17 cellular contexts compared by ENCODE assay signal in the genomic region with DNA sequence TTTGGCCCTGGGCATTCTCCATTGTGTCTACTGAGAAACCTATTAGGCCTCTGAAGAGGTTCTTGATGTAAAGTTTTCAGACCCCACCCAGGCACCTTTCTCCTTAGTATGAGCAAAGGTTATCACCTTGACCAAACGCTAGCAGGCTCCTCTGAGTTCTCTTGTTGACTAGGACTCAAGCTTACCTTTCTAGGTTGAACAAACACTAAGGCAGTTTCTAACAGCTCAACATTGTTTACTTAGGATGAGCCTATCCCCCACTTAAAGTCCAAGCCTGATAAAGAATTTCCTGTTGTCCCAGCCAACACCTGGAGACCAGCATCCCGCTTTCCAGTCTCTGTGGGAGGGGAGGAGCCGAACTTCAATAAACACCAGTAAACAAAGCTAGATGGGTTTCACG. TPM values are rescaled to one million over a fixed set of nuclear protein-coding genes. Genes with fewer than 3 reads are reported as not detected.
DNase-seq lines count a peak whose midpoint lies in the region; TF ChIP-seq lines count a peak whose summit lies in the region.
"Had no signal": no experiment of that assay in that cellular context is flagged by ENCODE, and none has a peak within 500 bp of the region (broad histone marks: within the 10 kb centered on the region; RNA-seq: fewer than 3 reads in every experiment).

No MANE protein-coding gene starts in this region.

- H3K27ac ChIP-seq in Karpas-422 (ENCODE audit: low read length) (no peak overlapping the region), hepatocyte (peak overlapping the region; percentile 53)
- H3K27ac ChIP-seq: neutrophil, stomach, WERI-Rb-1 had no signal

- CTCF ChIA-PET in Calu3 (lab: Charles Lee), result interaction anchor here (0.6 to 1.3 kb wide), 2 partner anchors 84 to 556 kb away, joined by 4 to 5 read pairs; no protein-coding TSS in a partner anchor

- WGBS in hepatocyte (ENCODE audit: low lambda C conversion rate, missing lambda C conversion rate), result 52% methylated on average over 4 of the region's 4 CpGs

- intact Hi-C loops in Calu3 (cut with micrococcal nuclease; ENCODE audit: unreplicated experiment), result no loop called here

- peak overlapping the region; percentile 55 for H3K4me3 ChIP-seq in Karpas-422 (ENCODE audit: low read length)
- no peak overlapping the region for H3K4me3 ChIP-seq in hepatocyte
- H3K4me3 ChIP-seq: stomach had no signal

- no peaks in the 10 kb centered on the region for H3K27me3 Mint-ChIP-seq in Calu3 (ENCODE audit: unreplicated experiment)

- no peak overlapping the region for H3K4me3 Mint-ChIP-seq in Calu3 (ENCODE audit: low read depth, unreplicated experiment)
- H3K4me3 Mint-ChIP-seq: activated T-helper 1 cell treated with anti-CD3 and anti-CD28 coated beads, Interleukin-12 subunit alpha, Interleukin-12 subunit beta, Interleukin-2, Interleukin-4 antibody, amounts not matched to agents 30 ng/mL and 10 ng/mL and 1 ng/mL, durations not matched to agents 14 hours and 24 hours and 36 hours had no signal

- H3K9ac ChIP-seq in Karpas-422 (ENCODE audit: low read length), result no peak overlapping the region

- H3K4me1 ChIP-seq in Karpas-422 (ENCODE audit: low read length) (peaks cover 56% of the 10 kb centered on the region), hepatocyte (ENCODE audit: insufficient read depth) (peaks cover 9% of the 10 kb centered on the region)

- DNase-seq in Calu3, result no peak
- no peak for DNase-seq in Karpas-422
- DNase-seq in NCI-H748 (lab: John Stamatoyannopoulos, UW; ENCODE audit: unreplicated experiment), result peak; percentile 95
- DNase-seq in hepatocyte (ENCODE audit: low spot score), result peak; percentile 56
- no peak for DNase-seq in effector CD4-positive, alpha-beta T cell
- DNase-seq in NCI-H446 (lab: John Stamatoyannopoulos, UW), result no peak
- no peak for DNase-seq in occipital lobe (lab: John Stamatoyannopoulos, UW)
- DNase-seq in NCI-H82 treated with DMSO at 0.1 percent for 48 hours (lab: John Stamatoyannopoulos, UW; ENCODE audit: unreplicated experiment), result no peak
- DNase-seq: caudate nucleus; effector memory CD4-positive, alpha-beta T cell; kidney glomerular epithelial cell; NCI-H526; RPMI8226; stomach; WERI-Rb-1 had no signal

- H3K79me2 ChIP-seq in Karpas-422 (ENCODE audit: low read length) (no peaks in the 10 kb centered on the region), hepatocyte (no peaks in the 10 kb centered on the region)

- H3K27me3 ChIP-seq in Karpas-422 (ENCODE audit: low read length) (no peaks in the 10 kb centered on the region), hepatocyte (no peaks in the 10 kb centered on the region)
- H3K27me3 ChIP-seq: neutrophil, stomach had no signal

- H3K9me3 Mint-ChIP-seq in Calu3 (ENCODE audit: low read depth, unreplicated experiment), result no peaks in the 10 kb centered on the region
- H3K9me3 Mint-ChIP-seq: activated T-helper 1 cell treated with anti-CD3 and anti-CD28 coated beads, Interleukin-12 subunit alpha, Interleukin-12 subunit beta, Interleukin-2, Interleukin-4 antibody, amounts not matched to agents 30 ng/mL and 10 ng/mL and 1 ng/mL, durations not matched to agents 14 hours and 24 hours and 36 hours had no signal

- peak overlapping the region; percentile 38 for H3K27ac Mint-ChIP-seq in Calu3 (ENCODE audit: unreplicated experiment)
- H3K27ac Mint-ChIP-seq: activated T-helper 1 cell treated with anti-CD3 and anti-CD28 coated beads, Interleukin-12 subunit alpha, Interleukin-12 subunit beta, Interleukin-2, Interleukin-4 antibody, amounts not matched to agents 30 ng/mL and 10 ng/mL and 1 ng/mL, durations not matched to agents 14 hours and 24 hours and 36 hours had no signal

- H3K4me1 Mint-ChIP-seq in Calu3 (ENCODE audit: low read depth, unreplicated experiment), result peaks cover 55% of the 10 kb centered on the region

- no TSS peak for BruUV-seq in Calu3 (replicated peaks; lab: Mats Ljungman, UMichigan)

- peaks cover 8% of the 10 kb centered on the region for H3K36me3 Mint-ChIP-seq in Calu3 (ENCODE audit: insufficient read depth, unreplicated experiment)

- H3K36me3 ChIP-seq in Karpas-422 (ENCODE audit: insufficient read depth, low read length), result no peaks in the 10 kb centered on the region
- no peaks in the 10 kb centered on the region for H3K36me3 ChIP-seq in hepatocyte (replicated peaks; ENCODE audit: insufficient read depth, low read depth)
- H3K36me3 ChIP-seq: neutrophil, stomach, WERI-Rb-1 had no signal

- peak overlapping the region; percentile 67 for H3K4me2 ChIP-seq in Karpas-422 (ENCODE audit: low read depth, low read length, poor library complexity, severe bottlenecking)
- no peak overlapping the region for H3K4me2 ChIP-seq in hepatocyte

- no peaks in the 10 kb centered on the region for H4K20me1 ChIP-seq in Karpas-422 (ENCODE audit: insufficient read depth, low read depth, low read length)
- H4K20me1 ChIP-seq in hepatocyte (ENCODE audit: insufficient read depth, poor library complexity, severe bottlenecking), result no peaks in the 10 kb centered on the region

- H2AFZ ChIP-seq in Karpas-422 (ENCODE audit: low read length), result no peak overlapping the region
- H2AFZ ChIP-seq in hepatocyte, result no peak overlapping the region

- H3K9me3 ChIP-seq in Karpas-422 (ENCODE audit: low read length) (no peaks in the 10 kb centered on the region), hepatocyte (ENCODE audit: low read depth) (no peaks in the 10 kb centered on the region)
- H3K9me3 ChIP-seq: neutrophil, stomach had no signal

- H3K9me2 ChIP-seq in Karpas-422 (replicated peaks; ENCODE audit: insufficient read depth, low read length), result no peaks in the 10 kb centered on the region
- H3K9me2 ChIP-seq in hepatocyte (replicated peaks; ENCODE audit: insufficient read depth), result no peaks in the 10 kb centered on the region

- TF ChIP-seq CTCF in Calu3 (IDR thresholded peaks at IDR 0.05; ENCODE audit: unreplicated experiment) (no peak), hepatocyte (IDR thresholded peaks at IDR 0.05; ENCODE audit: poor library complexity) (no peak)

RNA-seq across cellular contexts. Expression of a gene that starts 26.3 kb away (rescaled TPM):
- total RNA-seq in Calu3 (2022), result 157 and 183 TPM in 2 replicates
- total RNA-seq in Karpas-422 (2014; rRNA removed; shearing (Covaris generic); ENCODE audit: low replicate concordance), result 0.04 and 0.07 TPM in 2 replicates
- 34.2 and 37.0 TPM in 2 replicates for total RNA-seq in hepatocyte
- 6.6 and 7.2 TPM in 2 replicates for polyA plus RNA-seq in hepatocyte
- 109 TPM for total RNA-seq in occipital lobe

Comparison
In these comparisons a context has a peak if more than half of its experiments do, and no peak if none do; other contexts are left out.
1. DNase-seq: peak in NCI-H748 (single experiment) and hepatocyte (single experiment); none in Calu3 (single experiment), Karpas-422 (single experiment), effector CD4-positive, alpha-beta T cell (single experiment), NCI-H446 (0 of 2), occipital lobe (single experiment) and NCI-H82 treated with DMSO at 0.1 percent for 48 hours (single experiment).
2. RNA of a gene that starts 26.3 kb away (total RNA-seq): 157 to 183 TPM in Calu3, 109 TPM in occipital lobe (single experiment) and 34.2 to 37.0 TPM in hepatocyte; 0.04 to 0.07 TPM in Karpas-422; every median in the first group is over 10 times any median in the second.